Comparison of ENCODE assay signal across 10 cellular contexts in genomic region chr12:48199784-48200198, GRCh38. TPM values are rescaled to one million over a fixed set of nuclear protein-coding genes. Genes with fewer than 3 reads are reported as not detected.
A peak's percentile ranks its signal among the peaks of the same experiment; 100 is the strongest.
DNase-seq lines count a peak whose midpoint lies in the region; ATAC-seq and TF ChIP-seq lines count a peak whose summit lies in the region.
"Had no signal": no experiment of that assay in that cellular context is flagged by ENCODE, and none has a peak within 500 bp of the region (broad histone marks: within the 10 kb centered on the region; RNA-seq: fewer than 3 reads in every experiment).

No MANE protein-coding gene starts in this region.

- H2AFZ ChIP-seq in mesenchymal stem cell (ENCODE audit: low read depth, low read length) = no peak overlapping the region

- no peak overlapping the region for H4K91ac ChIP-seq in mesenchymal stem cell (ENCODE audit: low read length)

- no peak overlapping the region for H3K23ac ChIP-seq in mesenchymal stem cell (ENCODE audit: low read length in 2 of 2)

- H2AK5ac ChIP-seq in mesenchymal stem cell (ENCODE audit: low read length, severe bottlenecking) = no peak overlapping the region

- H2BK5ac ChIP-seq in mesenchymal stem cell (ENCODE audit: low read depth, low read length, poor library complexity, severe bottlenecking) = peak overlapping the region; percentile 24

- peaks cover 36% of the 10 kb centered on the region for H3K4me1 Mint-ChIP-seq in activated naive CD8-positive, alpha-beta T cell treated with anti-CD3 and anti-CD28 coated beads, Interleukin-2, amount 50 U/mL, for 24 hours

- H3K4me1 ChIP-seq in heart left ventricle = peaks cover 0 to 35% (median 16%) of the 10 kb centered on the region in 12 donors
- H3K4me1 ChIP-seq in mesenchymal stem cell (ENCODE audit: control insufficient read depth, insufficient read depth, low read depth, low read length) = no peaks in the 10 kb centered on the region
- H3K4me1 ChIP-seq in transverse colon = peaks cover 0 to 34% (median 19%) of the 10 kb centered on the region in 4 donors

- H3K9ac ChIP-seq in mesenchymal stem cell (ENCODE audit: low read length) = peak overlapping the region; percentile 99

- H3K27ac Mint-ChIP-seq in activated naive CD8-positive, alpha-beta T cell treated with anti-CD3 and anti-CD28 coated beads, Interleukin-2, amount 50 U/mL, for 24 hours = peak overlapping the region; percentile 96

- H2BK15ac ChIP-seq in mesenchymal stem cell (ENCODE audit: low read depth, poor library complexity, severe bottlenecking) = no peak overlapping the region

- H3K9me3 ChIP-seq in heart left ventricle (peaks cover 0 to 16% (median 0%) of the 10 kb centered on the region in 12 donors), mesenchymal stem cell (ENCODE audit: control insufficient read depth, low read length) (peaks cover 2% of the 10 kb centered on the region), transverse colon (peaks cover 4 to 7% of the 10 kb centered on the region in 2 donors)

- H3K36me3 Mint-ChIP-seq in activated naive CD8-positive, alpha-beta T cell treated with anti-CD3 and anti-CD28 coated beads, Interleukin-2, amount 50 U/mL, for 24 hours (ENCODE audit: low read depth) = peaks cover 32% of the 10 kb centered on the region

- no peak overlapping the region for H4K8ac ChIP-seq in mesenchymal stem cell (ENCODE audit: low read length)

- H2BK12ac ChIP-seq in mesenchymal stem cell (ENCODE audit: low read length in 2 of 2) = no peak overlapping the region

- DNase-seq in heart left ventricle = no peak
- DNase-seq in left cardiac atrium = no peak
- no peak for DNase-seq in activated naive CD8-positive, alpha-beta T cell treated with anti-CD3 and anti-CD28 coated beads, Interleukin-2, amount 50 U/mL, for 24 hours
- DNase-seq in mesenchymal stem cell = peak; percentile 93
- DNase-seq in transverse colon = no peak
- DNase-seq in effector CD4-positive, alpha-beta T cell = no peak
- DNase-seq: tibial artery had no signal

- no peak overlapping the region for H3K14ac ChIP-seq in mesenchymal stem cell (ENCODE audit: low read length in 2 of 2)

- H3K36me3 ChIP-seq in heart left ventricle (peaks cover 0 to 5% (median 0%) of the 10 kb centered on the region in 9 donors), mesenchymal stem cell (ENCODE audit: control insufficient read depth in 1 of 2, insufficient read depth in 2 of 2, low read depth in 1 of 2, low read length in 2 of 2) (no peaks in the 10 kb centered on the region), transverse colon (no peaks in the 10 kb centered on the region)

- TF ChIP-seq POLR2A in heart left ventricle (IDR thresholded peaks at IDR 0.05) (no peak), transverse colon (IDR thresholded peaks at IDR 0.05) (no peak)

- no peak overlapping the region for H3K4me2 ChIP-seq in mesenchymal stem cell (ENCODE audit: low read length, poor library complexity, severe bottlenecking)

- H3K27ac ChIP-seq in heart left ventricle (peak overlapping the region in 11 of 12 donors; percentile 89 to 100 (median 99)), mesenchymal stem cell (ENCODE audit: low read length, poor library complexity, severe bottlenecking) (no peak overlapping the region), transverse colon (peak overlapping the region; percentile 95 to 98 (median 95))

- no peak overlapping the region for H3K4ac ChIP-seq in mesenchymal stem cell (ENCODE audit: low read depth in 1 of 2, low read length in 2 of 2)

- H3K9me3 Mint-ChIP-seq in activated naive CD8-positive, alpha-beta T cell treated with anti-CD3 and anti-CD28 coated beads, Interleukin-2, amount 50 U/mL, for 24 hours = peaks cover 32% of the 10 kb centered on the region

- no peak overlapping the region for H3K18ac ChIP-seq in mesenchymal stem cell (ENCODE audit: low read depth in 1 of 2, low read length in 2 of 2)

- TF ChIP-seq CTCF in heart left ventricle (IDR thresholded peaks at IDR 0.05) (no peak), transverse colon (IDR thresholded peaks at IDR 0.05) (no peak)

- no peaks in the 10 kb centered on the region for H3K79me1 ChIP-seq in mesenchymal stem cell (replicated peaks; ENCODE audit: low read length, poor library complexity, severe bottlenecking)

- H3K27me3 ChIP-seq in heart left ventricle (no peaks in the 10 kb centered on the region), mesenchymal stem cell (ENCODE audit: control insufficient read depth in 1 of 2, insufficient read depth in 1 of 2, low read length in 2 of 2) (peaks cover 0 to 41% of the 10 kb centered on the region in 2 experiments), transverse colon (no peaks in the 10 kb centered on the region)
- H3K27me3 ChIP-seq: tibial artery had no signal

- H3K4me3 Mint-ChIP-seq in activated naive CD8-positive, alpha-beta T cell treated with anti-CD3 and anti-CD28 coated beads, Interleukin-2, amount 50 U/mL, for 24 hours = peak overlapping the region; percentile 86

- no peak for TF ChIP-seq EP300 in transverse colon (IDR thresholded peaks at IDR 0.05; ENCODE audit: low read depth)

- intact Hi-C loops in heart left ventricle (cut with DNase I) (loop anchor here in 8 of 10 donors (2.0 to 10.0 kb wide), 8 partner anchors 42 to 415 kb away; partner anchors contain the start of genes ZNF641 (in 5 of the 8) and ASB8 (in 1 of the 8)), left cardiac atrium (cut with DNase I) (loop anchor here in 1 of 2 donors (10.0 kb wide), 1 partner anchor 155 kb away; the partner anchor contains the start of gene ZNF641), transverse colon (cut with DNase I; ENCODE audit: low total_unique reads) (no loop called here)

- H2BK120ac ChIP-seq in mesenchymal stem cell (ENCODE audit: low read depth, low read length) = no peak overlapping the region

- H3K27me3 Mint-ChIP-seq in activated naive CD8-positive, alpha-beta T cell treated with anti-CD3 and anti-CD28 coated beads, Interleukin-2, amount 50 U/mL, for 24 hours = no peaks in the 10 kb centered on the region

- H3K4me3 ChIP-seq in heart left ventricle (peak overlapping the region in 4 of 12 donors; percentile 70 to 92 (median 80)), mesenchymal stem cell (ENCODE audit: insufficient read depth in 1 of 2, low read depth in 1 of 2, low read length in 2 of 2) (no peak overlapping the region), transverse colon (peak overlapping the region in 1 of 4 donors; percentile 78)
- H3K4me3 ChIP-seq: tibial artery had no signal

- ATAC-seq in heart left ventricle (no peak), left cardiac atrium (no peak), GM21390 (IDR thresholded peaks at IDR 0.05; ENCODE audit: unreplicated experiment) (no peak), GM21423 (IDR thresholded peaks at IDR 0.05; ENCODE audit: unreplicated experiment) (no peak)
- no peak for ATAC-seq in activated naive CD8-positive, alpha-beta T cell treated with anti-CD3 and anti-CD28 coated beads, Interleukin-2, amount 50 U/mL, for 24 hours

- in situ Hi-C loops in transverse colon (cut with MboI; ENCODE audit: low pct_ligation_motif_present in 1 of 4, low pct_unique_long_range_greater_than_20kb in 1 of 4, low sequenced_read_pairs in 3 of 4) = no loop called here

- WGBS in heart left ventricle, 4 donors = 41 to 59% (median 48%) methylated on average over 3 of the region's 3 CpGs
- WGBS in mesenchymal stem cell = 0% methylated on average over 1 of the region's 3 CpGs
- 48 to 69% methylated on average over 2 to 3 of the region's 3 CpGs for WGBS in transverse colon (ENCODE audit: low coverage in 1 of 2), 2 donors

RNA-seq across cellular contexts. Expression of gene OR10AD1, which starts 3.3 kb away (rescaled TPM):
- total RNA-seq in heart left ventricle (not detected), left cardiac atrium (not detected), transverse colon (not detected)
- not detected for polyA plus RNA-seq in heart left ventricle
- polyA plus RNA-seq in mesenchymal stem cell (2013, experiment 1 of 2) = not detected
- not detected for polyA plus RNA-seq in mesenchymal stem cell (2013, experiment 2 of 2)
- polyA plus RNA-seq: esophagus had no signal

RNA-seq across cellular contexts. Expression of gene CCDC184, which starts 16.3 kb away (rescaled TPM):
- total RNA-seq in heart left ventricle = 1 to 10 TPM in 2 of 9 donors, under 1 TPM in 7; 0.25 to 1.5 (median 0.54) TPM
- under 1 TPM; 0.76 to 0.99 TPM for polyA plus RNA-seq in heart left ventricle
- 1 to 10 TPM; 1.2 to 1.4 TPM for total RNA-seq in left cardiac atrium
- polyA plus RNA-seq in mesenchymal stem cell (2013, experiment 1 of 2) = 3.6 TPM
- polyA plus RNA-seq in mesenchymal stem cell (2013, experiment 2 of 2) = 3.6 TPM
- total RNA-seq in transverse colon = under 1 TPM in 2 of 4 donors, not detected in 2; 0.27 to 0.79 TPM

RNA-seq across cellular contexts. Expression of gene ASB8, which starts 42.5 kb away (rescaled TPM):
- total RNA-seq in heart left ventricle = 10 to 100 TPM; 73.2 to 97.6 (median 81.5) TPM
- 10 to 100 TPM; 24.9 to 49.1 TPM for polyA plus RNA-seq in heart left ventricle
- 10 to 100 TPM; 47.3 to 50.0 TPM for total RNA-seq in left cardiac atrium
- polyA plus RNA-seq in mesenchymal stem cell (2013, experiment 1 of 2) = 15.2 TPM
- 16.5 TPM for polyA plus RNA-seq in mesenchymal stem cell (2013, experiment 2 of 2)
- 10 to 100 TPM; 13.3 to 39.0 (median 23.3) TPM for total RNA-seq in transverse colon
